In the genomic region with DNA sequence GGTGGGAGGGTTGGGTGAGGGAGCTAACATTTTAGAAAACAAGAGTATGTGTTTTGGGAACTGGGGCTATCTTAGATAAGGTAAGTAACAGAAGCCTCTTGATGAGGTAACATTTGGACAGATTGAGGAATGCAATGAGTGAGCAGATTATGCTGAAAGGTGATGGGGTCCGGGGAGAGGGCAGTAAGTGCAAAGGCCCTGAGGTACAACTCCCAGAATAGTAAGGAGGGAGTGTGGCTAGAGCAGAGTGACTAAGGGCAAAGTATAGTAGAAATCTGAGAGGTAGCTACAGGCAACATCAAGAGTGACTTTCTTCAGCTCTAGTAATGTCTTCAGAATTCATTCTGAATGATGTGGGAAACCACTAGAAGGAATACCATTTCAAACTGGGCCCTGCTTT, we compare ENCODE assay signal across 23 cellular contexts.
"Had no signal": no experiment of that assay in that cellular context is flagged by ENCODE, and none has a peak within 500 bp of the region (broad histone marks: within the 10 kb centered on the region; RNA-seq: fewer than 3 reads in every experiment).

No MANE protein-coding gene starts in this region.

- H3K36me3 Mint-ChIP-seq: immature natural killer cell, mesothelial cell of epicardium had no signal

- DNase-seq: effector memory CD8-positive, alpha-beta T cell; esophagus squamous epithelium; glutamatergic neuron; immature natural killer cell; left cardiac atrium; left ventricle myocardium inferior; lower lobe of right lung; naive B cell; sigmoid colon; small intestine; stimulated activated CD4-positive, alpha-beta T cell treated with anti-CD3 and anti-CD28 coated beads, Interleukin-12 subunit alpha, Interleukin-12 subunit beta, amount 100 ng/mL, for 4 hours; stimulated activated naive CD4-positive, alpha-beta T cell; stomach; substantia nigra; transverse colon had no signal

- H3K27ac Mint-ChIP-seq: effector memory CD8-positive, alpha-beta T cell; immature natural killer cell; memory B cell; mesothelial cell of epicardium; naive B cell; nephron had no signal

- H3K27me3 ChIP-seq: gastroesophageal sphincter, neutrophil, right atrium auricular region, sigmoid colon, transverse colon had no signal

- H3K27ac ChIP-seq: epithelial cell of prostate, esophagus squamous epithelium, gastroesophageal sphincter, left ventricle myocardium inferior, lower lobe of right lung, neutrophil, right atrium auricular region, sigmoid colon, stomach, thoracic aorta, transverse colon had no signal

- H3K4me3 ChIP-seq: esophagus squamous epithelium, gastroesophageal sphincter, left ventricle myocardium inferior, lower lobe of right lung, right atrium auricular region, sigmoid colon, stomach, thoracic aorta, transverse colon had no signal

- H3K36me3 ChIP-seq: esophagus squamous epithelium, gastroesophageal sphincter, left ventricle myocardium inferior, lower lobe of right lung, neutrophil, right atrium auricular region, sigmoid colon, stomach, thoracic aorta, transverse colon had no signal

- H3K4me1 ChIP-seq: esophagus squamous epithelium, gastroesophageal sphincter, left ventricle myocardium inferior, lower lobe of right lung, right atrium auricular region, sigmoid colon, stomach, transverse colon had no signal

- H3K9me3 ChIP-seq: esophagus squamous epithelium, gastroesophageal sphincter, lower lobe of right lung, neutrophil, sigmoid colon, thoracic aorta, transverse colon had no signal

- H3K4me3 Mint-ChIP-seq: effector memory CD8-positive, alpha-beta T cell; immature natural killer cell; memory B cell; mesothelial cell of epicardium; naive B cell; nephron had no signal

- H3K4me1 Mint-ChIP-seq: immature natural killer cell, memory B cell, mesothelial cell of epicardium, naive B cell, nephron had no signal

- ATAC-seq: effector memory CD8-positive, alpha-beta T cell; gastroesophageal sphincter; left cardiac atrium; lower lobe of right lung had no signal
